ENCODE assay signal across 1 cellular context in the genomic region with DNA sequence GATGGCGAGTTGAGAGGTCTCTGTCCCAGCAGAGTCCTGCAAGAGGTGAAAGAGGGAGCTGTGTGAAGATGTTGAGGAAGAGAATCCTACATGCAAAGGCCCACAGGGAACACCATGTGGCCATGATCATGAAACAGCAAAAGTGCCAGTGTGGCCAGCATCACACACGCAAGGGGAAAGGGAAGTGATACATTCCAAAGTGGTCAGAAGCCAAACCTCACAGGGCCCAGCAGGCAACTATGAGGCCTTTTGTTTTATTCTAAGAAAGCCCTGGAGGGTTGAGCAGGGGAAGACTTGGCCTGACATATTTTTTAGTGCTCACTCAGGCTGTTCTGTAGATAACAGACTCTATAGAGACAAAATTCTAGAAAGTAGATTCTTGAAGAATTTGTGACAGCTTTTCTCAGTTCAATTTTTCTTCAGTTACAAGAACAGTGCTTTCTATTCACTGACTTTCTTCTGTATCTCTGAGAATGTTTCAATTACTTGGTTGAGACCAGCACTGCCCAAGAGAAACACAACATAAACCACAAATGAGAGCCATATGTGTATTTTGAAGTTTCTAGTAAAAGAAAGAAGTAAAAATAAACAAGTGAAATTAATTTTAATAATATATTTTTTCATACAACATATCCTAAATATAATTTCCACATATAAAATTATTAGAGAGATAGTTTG.
TF ChIP-seq lines count a peak whose summit lies in the region.

No MANE protein-coding gene starts in this region.

TF ChIP-seq in K562, 482 proteins besides CTCF, POLR2A, EP300 and RAD21 (continued from another document):
- no peak for TF ChIP-seq FOXJ3 (CRISPR knock-in tag; IDR thresholded peaks at IDR 0.05)
- no peak for TF ChIP-seq ZNF146 (CRISPR knock-in tag; IDR thresholded peaks at IDR 0.05; ENCODE audit: unreplicated experiment)
- no peak for TF ChIP-seq ILF3 (IDR thresholded peaks at IDR 0.05; ENCODE audit: borderline replicate concordance)
- TF ChIP-seq, protein P1, sequence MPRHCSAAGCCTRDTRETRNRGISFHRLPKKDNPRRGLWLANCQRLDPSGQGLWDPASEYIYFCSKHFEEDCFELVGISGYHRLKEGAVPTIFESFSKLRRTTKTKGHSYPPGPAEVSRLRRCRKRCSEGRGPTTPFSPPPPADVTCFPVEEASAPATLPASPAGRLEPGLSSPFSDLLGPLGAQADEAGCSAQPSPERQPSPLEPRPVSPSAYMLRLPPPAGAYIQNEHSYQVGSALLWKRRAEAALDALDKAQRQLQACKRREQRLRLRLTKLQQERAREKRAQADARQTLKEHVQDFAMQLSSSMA (CRISPR knock-in tag; IDR thresholded peaks at IDR 0.05): no peak
- no peak for TF ChIP-seq ETV5 (CRISPR knock-in tag; IDR thresholded peaks at IDR 0.05; ENCODE audit: low read depth)
- no peak for TF ChIP-seq ZSCAN29 (IDR thresholded peaks at IDR 0.05)
- TF ChIP-seq ZKSCAN1 (IDR thresholded peaks at IDR 0.05; ENCODE audit: low read depth, low read length): no peak
- TF ChIP-seq MCM3 (IDR thresholded peaks at IDR 0.05): no peak
